In genomic region chr2:84880645-84881521, GRCh38 we compare ENCODE assay signal across 8 cellular contexts. TPM values are rescaled to one million over a fixed set of nuclear protein-coding genes. Genes with fewer than 3 reads are reported as not detected.
DNase-seq lines count a peak whose midpoint lies in the region; ATAC-seq lines count a peak whose summit lies in the region.

Gene TRABD2A, minus strand, starts transcription at chr2:84881084. Its CDS starts 45 bp downstream, at chr2:84881039.

- H3K9me3 ChIP-seq in adipocyte (ENCODE audit: control insufficient read depth, low read length) (no peaks in the 10 kb centered on the region), iPS-20b (ENCODE audit: insufficient read depth, low read depth, low read length) (no peaks in the 10 kb centered on the region)

- no peak within 1 kb of the TSS for H3K27ac ChIP-seq in iPS-20b (ENCODE audit: low read length)

- H3K9ac ChIP-seq in adipocyte (ENCODE audit: low read length) (peak within 1 kb of the TSS; percentile 70), iPS-20b (ENCODE audit: low read depth, low read length) (peak within 1 kb of the TSS; percentile 74)

- DNase-seq in RPMI7951 (ENCODE audit: low read depth) (peak; percentile 16), adipocyte (ENCODE audit: low read depth) (peak; percentile 60), NCI-H774 (lab: John Stamatoyannopoulos, UW) (no peak), COR-L47 (lab: John Stamatoyannopoulos, UW) (no peak)
- DNase-seq in stimulated activated CD4-positive, alpha-beta T cell treated with anti-CD3 and anti-CD28 coated beads, Interleukin-15, amount 100 ng/mL, for 24 hours = peak; percentile 84

- H3K36me3 ChIP-seq in adipocyte (ENCODE audit: control insufficient read depth, insufficient read depth, low read length, severe bottlenecking) (no peaks in the 10 kb centered on the region), iPS-20b (ENCODE audit: insufficient read depth, low read depth, low read length) (no peaks in the 10 kb centered on the region)

- H3K4me3 ChIP-seq in adipocyte (ENCODE audit: low read length) = peak within 1 kb of the TSS; percentile 83
- H3K4me3 ChIP-seq in iPS-20b (ENCODE audit: low read length) = peak within 1 kb of the TSS; percentile 68

- H3K4me1 ChIP-seq in adipocyte (ENCODE audit: control insufficient read depth, insufficient read depth, low read length) (peaks cover 32% of the 10 kb centered on the region), iPS-20b (ENCODE audit: insufficient read depth, low read length) (peaks cover 3% of the 10 kb centered on the region; the same call in 1 of the 2 replicates)

- ATAC-seq in GM19023 (IDR thresholded peaks at IDR 0.05; ENCODE audit: unreplicated experiment) = peak; percentile 21
- ATAC-seq in HG02970 (IDR thresholded peaks at IDR 0.05; ENCODE audit: low FRiP score, unreplicated experiment) = no peak

- H3K27me3 ChIP-seq in adipocyte (replicated peaks; ENCODE audit: control insufficient read depth, insufficient read depth, low read length) (peaks cover 6% of the 10 kb centered on the region), iPS-20b (ENCODE audit: insufficient read depth, low read length) (peaks cover 93% of the 10 kb centered on the region)

RNA-seq across cellular contexts. Expression of gene TRABD2A, which starts in this region (rescaled TPM):
- total RNA-seq in RPMI7951 (2014; rRNA removed; shearing (Covaris generic)) = 5.3 and 7.1 TPM in 2 replicates

Comparison
In these comparisons a context has a peak if more than half of its experiments do, and no peak if none do; other contexts are left out.
1. DNase-seq: peak in RPMI7951 (single experiment), adipocyte (single experiment) and stimulated activated CD4-positive, alpha-beta T cell treated with anti-CD3 and anti-CD28 coated beads, Interleukin-15, amount 100 ng/mL, for 24 hours (single experiment); none in NCI-H774 (single experiment) and COR-L47 (single experiment).